Comparison of ENCODE assay signal across 1 cellular context in genomic region chr3:64028754-64029153, GRCh38.
TF ChIP-seq lines count a peak whose summit lies in the region.

No MANE protein-coding gene starts in this region.

TF ChIP-seq in WTC11, 78 proteins besides CTCF, POLR2A, EP300 and RAD21 (continued from another document):
- no peak for TF ChIP-seq PREB (CRISPR knock-in tag; IDR thresholded peaks at IDR 0.05; ENCODE audit: borderline replicate concordance)
- no peak for TF ChIP-seq ELF4 (CRISPR knock-in tag; IDR thresholded peaks at IDR 0.05; ENCODE audit: low read depth)
